17 cellular contexts compared by ENCODE assay signal in the genomic region with DNA sequence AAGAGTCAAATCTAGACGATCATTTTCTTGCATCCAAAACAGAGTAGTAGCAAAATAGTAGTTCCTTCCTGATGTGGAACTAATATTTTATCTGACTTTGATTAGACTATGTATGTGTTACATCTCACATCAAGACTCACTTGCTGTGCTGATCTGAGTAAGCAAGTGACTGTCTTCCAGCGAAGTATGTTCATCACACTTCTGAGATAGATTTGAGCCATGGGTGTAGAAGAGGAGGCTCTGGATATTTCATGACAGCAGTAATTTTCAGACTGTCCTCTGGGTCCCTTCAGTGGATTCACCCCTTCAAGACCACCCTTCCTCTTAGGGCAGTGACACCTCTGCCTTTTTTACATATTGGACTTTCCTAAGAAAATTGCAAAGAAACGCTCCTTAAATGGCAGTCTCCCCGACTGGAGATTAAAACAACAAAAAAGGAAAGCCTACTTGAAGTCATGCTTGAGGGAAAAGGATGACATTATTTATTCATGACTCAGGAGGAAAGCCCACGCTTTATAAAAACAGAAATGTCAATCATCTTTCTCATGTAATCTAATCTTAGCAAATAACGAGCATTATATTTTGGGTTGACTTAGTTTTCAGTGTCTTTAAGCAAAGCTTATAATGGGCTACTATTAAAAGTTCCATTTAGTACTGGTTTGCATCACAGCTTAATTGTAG. TPM values are rescaled to one million over a fixed set of nuclear protein-coding genes. Genes with fewer than 3 reads are reported as not detected.
DNase-seq lines count a peak whose midpoint lies in the region.
"Had no signal": no experiment of that assay in that cellular context is flagged by ENCODE, and none has a peak within 500 bp of the region (broad histone marks: within the 10 kb centered on the region; RNA-seq: fewer than 3 reads in every experiment).

No MANE protein-coding gene starts in this region.

- peaks cover 74% of the 10 kb centered on the region for H3K36me3 Mint-ChIP-seq in activated T-helper 2 cell treated with anti-CD3 and anti-CD28 coated beads, Interferon-gamma antibody, Interleukin-2, Interleukin-4, amounts not matched to agents 10 μg/mL and 5 μg/mL and 100 μg/mL, durations not matched to agents 14 hours and 24 hours and 36 hours (ENCODE audit: low read depth)

- peak; percentile 32 for DNase-seq in EH (ENCODE audit: low read depth)
- no peak for DNase-seq in activated T-helper 2 cell treated with anti-CD3 and anti-CD28 coated beads, Interferon-gamma antibody, Interleukin-2, Interleukin-4, amounts not matched to agents 10 μg/mL and 5 μg/mL and 100 μg/mL, durations not matched to agents 14 hours and 24 hours and 36 hours (ENCODE audit: low spot score)
- peak; percentile 21 for DNase-seq in hepatic stellate cell (ENCODE audit: low spot score)
- DNase-seq in NCI-H1092 (lab: John Stamatoyannopoulos, UW): no peak
- DNase-seq in NK-92 (lab: John Stamatoyannopoulos, UW; ENCODE audit: unreplicated experiment): no peak
- DNase-seq in inferior parietal cortex (ENCODE audit: extremely low spot score): no peak
- DNase-seq: activated CD8-positive, alpha-beta T cell treated with anti-CD3 and anti-CD28 coated beads for 36 hours; DMS79 treated with DMSO at 0.1 percent for 48 hours; islet precursor cell; mesendoderm; MM.1S; NCI-H2029 treated with DMSO at 0.1 percent for 48 hours; NCI-H526 treated with DMSO at 0.1 percent for 48 hours; stimulated activated CD4-positive, alpha-beta T cell treated with anti-CD3 and anti-CD28 coated beads, Interleukin-2, amount 100 ng/mL, for 48 hours; testis had no signal

- peak overlapping the region; percentile 27 for H3K4me3 ChIP-seq in skeletal muscle satellite cell (ENCODE audit: low read length)
- H3K4me3 ChIP-seq: testis had no signal

- H3K4me2 ChIP-seq in skeletal muscle satellite cell (ENCODE audit: low read length): peak overlapping the region; percentile 65

- no peaks in the 10 kb centered on the region for H3K27me3 ChIP-seq in skeletal muscle satellite cell (ENCODE audit: control insufficient read depth, insufficient read depth, low read length)
- H3K27me3 ChIP-seq: testis had no signal

- no peak overlapping the region for H3K4me3 Mint-ChIP-seq in activated T-helper 2 cell treated with anti-CD3 and anti-CD28 coated beads, Interferon-gamma antibody, Interleukin-2, Interleukin-4, amounts not matched to agents 10 μg/mL and 5 μg/mL and 100 μg/mL, durations not matched to agents 14 hours and 24 hours and 36 hours (ENCODE audit: low read depth)
- H3K4me3 Mint-ChIP-seq: activated CD8-positive, alpha-beta T cell treated with anti-CD3 and anti-CD28 coated beads for 36 hours; neural crest cell had no signal

- intact Hi-C loops in activated T-helper 2 cell treated with anti-CD3 and anti-CD28 coated beads, Interferon-gamma antibody, Interleukin-2, Interleukin-4, amounts not matched to agents 10 μg/mL and 5 μg/mL and 100 μg/mL, durations not matched to agents 14 hours and 24 hours and 36 hours (cut with micrococcal nuclease): no loop called here

- peaks cover 24% of the 10 kb centered on the region for H3K4me1 Mint-ChIP-seq in activated T-helper 2 cell treated with anti-CD3 and anti-CD28 coated beads, Interferon-gamma antibody, Interleukin-2, Interleukin-4, amounts not matched to agents 10 μg/mL and 5 μg/mL and 100 μg/mL, durations not matched to agents 14 hours and 24 hours and 36 hours (ENCODE audit: low read depth)
- H3K4me1 Mint-ChIP-seq: neural crest cell had no signal

- H3K9ac ChIP-seq in skeletal muscle satellite cell (ENCODE audit: low read depth, low read length): no peak overlapping the region

- no peaks in the 10 kb centered on the region for H3K9me3 Mint-ChIP-seq in activated T-helper 2 cell treated with anti-CD3 and anti-CD28 coated beads, Interferon-gamma antibody, Interleukin-2, Interleukin-4, amounts not matched to agents 10 μg/mL and 5 μg/mL and 100 μg/mL, durations not matched to agents 14 hours and 24 hours and 36 hours
- H3K9me3 Mint-ChIP-seq: activated CD8-positive, alpha-beta T cell treated with anti-CD3 and anti-CD28 coated beads for 36 hours; neural crest cell had no signal

- no peaks in the 10 kb centered on the region for H3K27me3 Mint-ChIP-seq in activated T-helper 2 cell treated with anti-CD3 and anti-CD28 coated beads, Interferon-gamma antibody, Interleukin-2, Interleukin-4, amounts not matched to agents 10 μg/mL and 5 μg/mL and 100 μg/mL, durations not matched to agents 14 hours and 24 hours and 36 hours (ENCODE audit: low read depth)
- H3K27me3 Mint-ChIP-seq: activated CD8-positive, alpha-beta T cell treated with anti-CD3 and anti-CD28 coated beads for 36 hours had no signal

- peak overlapping the region; percentile 5 for H3K27ac Mint-ChIP-seq in activated T-helper 2 cell treated with anti-CD3 and anti-CD28 coated beads, Interferon-gamma antibody, Interleukin-2, Interleukin-4, amounts not matched to agents 10 μg/mL and 5 μg/mL and 100 μg/mL, durations not matched to agents 14 hours and 24 hours and 36 hours
- H3K27ac Mint-ChIP-seq: activated CD8-positive, alpha-beta T cell treated with anti-CD3 and anti-CD28 coated beads for 36 hours had no signal

- H3K4me1 ChIP-seq in skeletal muscle satellite cell (ENCODE audit: control insufficient read depth, insufficient read depth, low read length): peaks cover 18% of the 10 kb centered on the region

- peaks cover 21% of the 10 kb centered on the region for H3K36me3 ChIP-seq in skeletal muscle satellite cell (ENCODE audit: insufficient read depth, low read length)

- no peaks in the 10 kb centered on the region for H3K9me3 ChIP-seq in skeletal muscle satellite cell (replicated peaks; ENCODE audit: low read length)
- H3K9me3 ChIP-seq: testis had no signal

RNA-seq across cellular contexts. Expression of gene ATP1B1, which starts 22.8 kb away (rescaled TPM):
- 12.6 and 13.5 TPM in 2 replicates for total RNA-seq in activated T-helper 2 cell treated with anti-CD3 and anti-CD28 coated beads, Interferon-gamma antibody, Interleukin-2, Interleukin-4, amounts not matched to agents 10 μg/mL and 5 μg/mL and 100 μg/mL, durations not matched to agents 14 hours and 24 hours and 36 hours
- total RNA-seq in skeletal muscle satellite cell (2012; rRNA removed): 4.3 and 5.0 TPM in 2 replicates

Comparison
In these comparisons a context has a peak if more than half of its experiments do, and no peak if none do; other contexts are left out.
1. DNase-seq: peak in EH (single experiment) and hepatic stellate cell (single experiment); none in activated T-helper 2 cell treated with anti-CD3 and anti-CD28 coated beads, Interferon-gamma antibody, Interleukin-2, Interleukin-4, amounts not matched to agents 10 μg/mL and 5 μg/mL and 100 μg/mL, durations not matched to agents 14 hours and 24 hours and 36 hours (single experiment), NCI-H1092 (single experiment), NK-92 (single experiment) and inferior parietal cortex (single experiment).